ENCODE assay signal across 24 cellular contexts in genomic region chr13:60655268-60655667, GRCh38.
"Had no signal": no experiment of that assay in that cellular context is flagged by ENCODE, and none has a peak within 500 bp of the region (broad histone marks: within the 10 kb centered on the region; RNA-seq: fewer than 3 reads in every experiment).

No MANE protein-coding gene starts in this region.

- DNase-seq: activated CD4-positive, alpha-beta T cell treated with anti-CD3 and anti-CD28 coated beads for 1 hour; activated CD4-positive, alpha-beta T cell treated with anti-CD3 and anti-CD28 coated beads, Interleukin-2, amount 50 U/mL, for 1 hour; activated CD8-positive, alpha-beta memory T cell treated with anti-CD3 and anti-CD28 coated beads for 24 hours; activated CD8-positive, alpha-beta memory T cell treated with anti-CD3 and anti-CD28 coated beads, Interleukin-2, amount 50 U/mL, for 4 hours; activated T-cell treated with anti-CD3 and anti-CD28 coated beads, Interleukin-2, amount 50 U/mL, for 24 hours; aorta; brain microvascular endothelial cell; central memory CD4-positive, alpha-beta T cell; dermis blood vessel endothelial cell; effector CD8-positive, alpha-beta T cell; glutamatergic neuron; hippocampal formation; left ventricle myocardium inferior; midbrain; natural killer cell; pancreas; psoas muscle; right cardiac atrium; stimulated activated CD4-positive, alpha-beta T cell treated with anti-CD3 and anti-CD28 coated beads, Interleukin-4, amount 100 ng/mL, for 24 hours; stimulated activated naive CD8-positive, alpha-beta T cell treated with anti-CD3 and anti-CD28 coated beads, Interleukin-15, Interleukin-2, amounts not matched to agents 100 U/mL and 50 U/mL, for 24 hours; upper lobe of left lung had no signal

- H3K4me3 ChIP-seq: left ventricle myocardium inferior, pancreas, psoas muscle, upper lobe of left lung had no signal

- ATAC-seq: activated naive CD4-positive, alpha-beta T cell treated with anti-CD3 and anti-CD28 coated beads, Interleukin-2, amount 50 U/mL, for 72 hours; activated T-helper 17 cell treated with anti-CD3 and anti-CD28 coated beads, Interleukin-2, amount 50 U/mL, for 72 hours; esophagus mucosa; natural killer cell; pancreas; psoas muscle; right cardiac atrium; stimulated activated naive CD8-positive, alpha-beta T cell treated with anti-CD3 and anti-CD28 coated beads, Interleukin-15, Interleukin-2, amounts not matched to agents 100 U/mL and 50 U/mL, for 24 hours had no signal
